24 cellular contexts compared by ENCODE assay signal in the genomic region with DNA sequence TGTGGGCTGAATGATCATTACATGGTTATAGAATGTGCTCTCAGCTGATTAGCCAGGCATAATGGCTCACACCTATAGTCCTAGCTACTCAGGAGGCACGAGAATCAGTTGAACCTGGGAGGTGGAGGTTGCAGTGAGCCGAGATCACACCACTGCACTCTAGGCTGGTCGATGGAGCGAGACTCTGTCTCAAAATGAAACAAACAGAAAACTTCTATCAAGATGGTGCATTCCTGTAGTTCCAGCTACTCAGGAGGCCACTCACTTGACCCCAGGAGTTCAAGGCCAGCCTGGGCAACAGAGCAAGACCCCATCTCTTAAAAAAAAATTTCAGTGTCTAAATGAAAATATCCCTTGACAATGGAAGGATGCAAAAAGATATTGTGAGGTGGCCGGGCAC. TPM values are rescaled to one million over a fixed set of nuclear protein-coding genes. Genes with fewer than 3 reads are reported as not detected.
"Had no signal": no experiment of that assay in that cellular context is flagged by ENCODE, and none has a peak within 500 bp of the region (broad histone marks: within the 10 kb centered on the region; RNA-seq: fewer than 3 reads in every experiment).

No MANE protein-coding gene starts in this region.

- H3K4me1 ChIP-seq: left lung, neural progenitor cell, spleen had no signal

- H3K27ac ChIP-seq: heart right ventricle, left lung, neural progenitor cell, spleen had no signal

- H3K27me3 ChIP-seq: heart right ventricle, left lung, neural progenitor cell, spleen had no signal

- H3K27me3 Mint-ChIP-seq: activated CD4-positive, alpha-beta T cell treated with anti-CD3 and anti-CD28 coated beads for 36 hours; activated naive CD4-positive, alpha-beta T cell treated with anti-CD3 and anti-CD28 coated beads, Interleukin-2, amount 50 U/mL, for 24 hours; brain; naive thymus-derived CD8-positive, alpha-beta T cell; progenitor cell of endocrine pancreas had no signal

- H3K4me1 Mint-ChIP-seq: activated CD4-positive, alpha-beta T cell treated with anti-CD3 and anti-CD28 coated beads for 36 hours; activated naive CD4-positive, alpha-beta T cell treated with anti-CD3 and anti-CD28 coated beads, Interleukin-2, amount 50 U/mL, for 24 hours; brain; neural progenitor cell; WTC11 had no signal

- H3K4me3 ChIP-seq: heart right ventricle, left lung, neural progenitor cell, spleen had no signal

- DNase-seq: activated CD4-positive, alpha-beta T cell treated with anti-CD3 and anti-CD28 coated beads for 36 hours; activated CD4-positive, alpha-beta T cell treated with anti-CD3 and anti-CD28 coated beads, Interleukin-2, amount 50 U/mL, for 4 hours; activated CD8-positive, alpha-beta memory T cell treated with anti-CD3 and anti-CD28 coated beads for 24 hours; activated CD8-positive, alpha-beta memory T cell treated with anti-CD3 and anti-CD28 coated beads, Interleukin-2, amount 50 U/mL, for 4 hours; activated effector memory CD4-positive, alpha-beta T cell treated with anti-CD3 and anti-CD28 coated beads, Interleukin-2, amount 50 U/mL, for 16 hours; aorta; heart right ventricle; kidney; left lung; naive thymus-derived CD8-positive, alpha-beta T cell; spleen; stimulated activated CD4-positive, alpha-beta T cell treated with anti-CD3 and anti-CD28 coated beads, Interleukin-4, amount 100 ng/mL, for 1 hour; stimulated activated naive CD8-positive, alpha-beta T cell treated with anti-CD3 and anti-CD28 coated beads, Interleukin-15, Interleukin-2, amounts not matched to agents 100 U/mL and 50 U/mL, for 24 hours; T1000; trophoblast cell had no signal

- H3K9me3 ChIP-seq: heart right ventricle, left lung, spleen had no signal

- H3K4me3 Mint-ChIP-seq: activated CD4-positive, alpha-beta T cell treated with anti-CD3 and anti-CD28 coated beads for 36 hours; activated naive CD4-positive, alpha-beta T cell treated with anti-CD3 and anti-CD28 coated beads, Interleukin-2, amount 50 U/mL, for 24 hours; brain; mesothelial cell of epicardium; naive thymus-derived CD8-positive, alpha-beta T cell; neural progenitor cell; WTC11 had no signal

- H3K9me3 Mint-ChIP-seq: activated naive CD4-positive, alpha-beta T cell treated with anti-CD3 and anti-CD28 coated beads, Interleukin-2, amount 50 U/mL, for 24 hours; brain; mesothelial cell of epicardium; naive thymus-derived CD8-positive, alpha-beta T cell; neural progenitor cell; WTC11 had no signal

- H3K27ac Mint-ChIP-seq: activated CD4-positive, alpha-beta T cell treated with anti-CD3 and anti-CD28 coated beads for 36 hours; activated naive CD4-positive, alpha-beta T cell treated with anti-CD3 and anti-CD28 coated beads, Interleukin-2, amount 50 U/mL, for 24 hours; brain; mesothelial cell of epicardium; neural progenitor cell; progenitor cell of endocrine pancreas; WTC11 had no signal

RNA-seq across cellular contexts. Expression of a gene that starts 19.8 kb away (rescaled TPM):
- total RNA-seq: activated CD4-positive, alpha-beta T cell treated with anti-CD3 and anti-CD28 coated beads for 36 hours; epithelial cell of proximal tubule; lung microvascular endothelial cell; naive thymus-derived CD8-positive, alpha-beta T cell; T-helper 1 cell treated with Interleukin-12 subunit alpha and Interleukin-12 subunit beta and Interleukin-4 antibody, amounts not matched to agents 30 ng/mL and 1 ng/mL, for 36 hours had no signal
- polyA plus RNA-seq: naive thymus-derived CD8-positive, alpha-beta T cell had no signal

RNA-seq across cellular contexts. Expression of a gene that starts 44.2 kb away (rescaled TPM):
- polyA plus RNA-seq: naive thymus-derived CD8-positive, alpha-beta T cell had no signal
